In genomic region chr18:45984546-45985235, GRCh38 we compare ENCODE assay signal across 24 cellular contexts. TPM values are rescaled to one million over a fixed set of nuclear protein-coding genes. Genes with fewer than 3 reads are reported as not detected.
DNase-seq lines count a peak whose midpoint lies in the region; ATAC-seq and TF ChIP-seq lines count a peak whose summit lies in the region.
"Had no signal": no experiment of that assay in that cellular context is flagged by ENCODE, and none has a peak within 500 bp of the region (broad histone marks: within the 10 kb centered on the region; RNA-seq: fewer than 3 reads in every experiment).

No MANE protein-coding gene starts in this region.

- H3K9ac ChIP-seq in IMR-90 (ENCODE audit: low read depth, low read length) = no peak overlapping the region
- H3K9ac ChIP-seq: BLaER1 treated with 17β-estradiol and CSF1 and Interleukin-3, amounts not matched to agents 10 nM and 100 nM had no signal

- no peak overlapping the region for H3K23ac ChIP-seq in IMR-90 (ENCODE audit: low read depth, low read length)

- H3K9me3 Mint-ChIP-seq in MCF 10A (ENCODE audit: unreplicated experiment) = no peaks in the 10 kb centered on the region
- H3K9me3 Mint-ChIP-seq: CD4-positive, alpha-beta T cell; CD8-positive, alpha-beta memory T cell; GM23338; H9; HFFc6 had no signal

- H3K14ac ChIP-seq in IMR-90 (replicated peaks; ENCODE audit: low read depth, low read length) = no peak overlapping the region

- H2BK15ac ChIP-seq in IMR-90 (ENCODE audit: low read depth, low read length) = no peak overlapping the region

- TF ChIP-seq CTCF in MCF 10A (IDR thresholded peaks at IDR 0.05; ENCODE audit: unreplicated experiment) (no peak), breast epithelium (IDR thresholded peaks at IDR 0.05) (no peak), IMR-90 (conservative IDR thresholded peaks at IDR 0.05; ENCODE audit: low read depth, low read length) (no peak), neutrophil (IDR thresholded peaks at IDR 0.05) (no peak), spleen (IDR thresholded peaks at IDR 0.05 in 8 of 11, conservative IDR thresholded peaks at IDR 0.05 in 3 of 11) (no peak)

- no peak for TF ChIP-seq POLR2A in breast epithelium (IDR thresholded peaks at IDR 0.05)
- TF ChIP-seq POLR2A in IMR-90 (IDR thresholded peaks at IDR 0.05; ENCODE audit: low read depth, low read length) = no peak
- no peak for TF ChIP-seq POLR2A in spleen (IDR thresholded peaks at IDR 0.05)

- H2AK9ac ChIP-seq in IMR-90 (replicated peaks; ENCODE audit: low read depth, low read length, poor library complexity) = no peak overlapping the region

- H3K36me3 Mint-ChIP-seq in MCF 10A (ENCODE audit: insufficient read depth, unreplicated experiment) = peaks cover 39% of the 10 kb centered on the region

- no peak overlapping the region for H4K5ac ChIP-seq in IMR-90 (ENCODE audit: low read depth, low read length)

- H2BK20ac ChIP-seq in IMR-90 (ENCODE audit: low read depth, low read length) = no peak overlapping the region

- no peak overlapping the region for H2BK120ac ChIP-seq in IMR-90 (ENCODE audit: low read depth, low read length)

- DNase-seq in MCF 10A (ENCODE audit: unreplicated experiment) = no peak
- no peak for DNase-seq in breast epithelium (ENCODE audit: low spot score in 2 of 2)
- no peak for DNase-seq in IMR-90
- DNase-seq in spleen = no peak
- DNase-seq in NCI-H1092 treated with DMSO at 0.1 percent for 48 hours (lab: John Stamatoyannopoulos, UW) = no peak
- no peak for DNase-seq in NCI-H774 (lab: John Stamatoyannopoulos, UW)
- no peak for DNase-seq in globus pallidus (ENCODE audit: low spot score)
- DNase-seq: 8988T; ACHN; AML-193; BE2C; Calu3; CD4-positive, alpha-beta T cell; CD8-positive, alpha-beta memory T cell; DMS53; DMS79 treated with DMSO at 0.1 percent for 48 hours; GF-D8; H9; HFFc6 had no signal

- no peak for ATAC-seq in IMR-90 (ENCODE audit: low read depth)
- ATAC-seq: A549, GM23338 had no signal

- H3K27me3 Mint-ChIP-seq in MCF 10A (ENCODE audit: insufficient read depth, unreplicated experiment) = no peaks in the 10 kb centered on the region
- H3K27me3 Mint-ChIP-seq: CD4-positive, alpha-beta T cell had no signal

- no peak overlapping the region for H2BK5ac ChIP-seq in IMR-90 (ENCODE audit: low read depth, low read length, poor library complexity, severe bottlenecking)

- no peak overlapping the region for H3K27ac Mint-ChIP-seq in MCF 10A (ENCODE audit: low read depth, unreplicated experiment)
- H3K27ac Mint-ChIP-seq: CD4-positive, alpha-beta T cell; GM23338; H9; HFFc6 had no signal

- H3K27me3 ChIP-seq in breast epithelium = no peaks in the 10 kb centered on the region
- H3K27me3 ChIP-seq in IMR-90 (ENCODE audit: control insufficient read depth, insufficient read depth, low read length) = no peaks in the 10 kb centered on the region
- no peaks in the 10 kb centered on the region for H3K27me3 ChIP-seq in neutrophil
- H3K27me3 ChIP-seq in spleen (replicated peaks in 1 of 7) = no peaks in the 10 kb centered on the region
- H3K27me3 ChIP-seq: BE2C; BLaER1 treated with 17β-estradiol and CSF1 and Interleukin-3, amounts not matched to agents 10 nM and 100 nM had no signal

- no peak overlapping the region for H2AFZ ChIP-seq in IMR-90 (replicated peaks; ENCODE audit: low read length, poor library complexity)
- H2AFZ ChIP-seq: GM23338 had no signal

- no peak overlapping the region for H4K8ac ChIP-seq in IMR-90 (ENCODE audit: low read depth in 2 of 2, low read length in 2 of 2)

- no peak overlapping the region for H2AK5ac ChIP-seq in IMR-90 (ENCODE audit: low read depth, low read length)

- TSS peak; percentile 42 for BruUV-seq in MCF 10A (replicated peaks; lab: Mats Ljungman, UMichigan)
- BruUV-seq in IMR-90 (replicated peaks; lab: Mats Ljungman, UMichigan) = TSS peak; percentile 84

- H3K79me1 ChIP-seq in IMR-90 (ENCODE audit: low read depth in 1 of 2, low read length in 2 of 2) = no peaks in the 10 kb centered on the region

- H4K20me1 ChIP-seq in IMR-90 (ENCODE audit: insufficient read depth, low read length) = no peaks in the 10 kb centered on the region
- H4K20me1 ChIP-seq: BLaER1 treated with 17β-estradiol and CSF1 and Interleukin-3, amounts not matched to agents 10 nM and 100 nM had no signal

- in situ Hi-C loops in IMR-90 (cut with MboI; ENCODE audit: low sequenced_read_pairs) = no loop called here

- H3K9me1 ChIP-seq in IMR-90 (ENCODE audit: insufficient read depth, low read length) = 0 out of 2 replicates have a peak, but pooled peaks cover 3% of the 10 kb centered on the region

- no peak overlapping the region for H3K27ac ChIP-seq in breast epithelium
- no peak overlapping the region for H3K27ac ChIP-seq in IMR-90 (ENCODE audit: insufficient read depth, low read length)
- peak overlapping the region; percentile 81 for H3K27ac ChIP-seq in neutrophil
- peak overlapping the region in 6 of 8 donors; percentile 3 to 82 (median 72) for H3K27ac ChIP-seq in spleen
- H3K27ac ChIP-seq: A549; BLaER1 treated with 17β-estradiol and CSF1 and Interleukin-3, amounts not matched to agents 10 nM and 100 nM had no signal

- CTCF ChIA-PET in MCF 10A (lab: Yijun Ruan, JAX) = no interaction called here
- CTCF ChIA-PET in IMR-90 (lab: Yijun Ruan, JAX) = no interaction called here

- no peak overlapping the region for H3K18ac ChIP-seq in IMR-90 (ENCODE audit: low read depth, low read length)

- H3K9me3 ChIP-seq in breast epithelium (no peaks in the 10 kb centered on the region), IMR-90 (ENCODE audit: control insufficient read depth, insufficient read depth, low read length) (no peaks in the 10 kb centered on the region), neutrophil (no peaks in the 10 kb centered on the region), spleen (no peaks in the 10 kb centered on the region)
- H3K9me3 ChIP-seq: A549, BE2C had no signal

- POLR2A ChIA-PET in MCF 10A (lab: Yijun Ruan, JAX) = no interaction called here
- POLR2A ChIA-PET in IMR-90 (lab: Charles Lee; ENCODE audit: unreplicated experiment) = interaction anchor here (0.6 kb wide), 1 partner anchor 102 kb away, joined by 14 read pairs; no protein-coding TSS in a partner anchor

- no peak for TF ChIP-seq RAD21 in IMR-90 (IDR thresholded peaks at IDR 0.05; ENCODE audit: low read length)

- H3K36me3 ChIP-seq in breast epithelium (no peaks in the 10 kb centered on the region), IMR-90 (ENCODE audit: control insufficient read depth, insufficient read depth, low read length) (peaks cover 12% of the 10 kb centered on the region), neutrophil (peaks cover 28% of the 10 kb centered on the region), spleen (peaks cover 0 to 72% (median 19%) of the 10 kb centered on the region in 6 donors)
- H3K36me3 ChIP-seq: BE2C; BLaER1 treated with 17β-estradiol and CSF1 and Interleukin-3, amounts not matched to agents 10 nM and 100 nM had no signal

- H3K4me3 ChIP-seq in breast epithelium (no peak overlapping the region), IMR-90 (ENCODE audit: insufficient read depth, low read depth, low read length) (no peak overlapping the region), neutrophil (ENCODE audit: low read depth in 1 of 2, low read length in 1 of 2) (no peak overlapping the region), spleen (no peak overlapping the region)
- H3K4me3 ChIP-seq: A549; BLaER1 treated with 17β-estradiol and CSF1 and Interleukin-3, amounts not matched to agents 10 nM and 100 nM; GM23338 had no signal

- 60% methylated on average over 1 of the region's 4 CpGs; no CpG with 5 or more reads in 1 of the 2 experiments for WGBS in IMR-90 (ENCODE audit: extremely low coverage in 2 of 2, insufficient read length in 1 of 2), 2 experiments
- 63 to 90% (median 75%) methylated on average over 4 of the region's 4 CpGs for WGBS in spleen, 5 donors

- H3K4me1 ChIP-seq in breast epithelium (no peaks in the 10 kb centered on the region), IMR-90 (ENCODE audit: control insufficient read depth, insufficient read depth, low read length) (0 out of 2 replicates have a peak, but pooled peaks cover 2% of the 10 kb centered on the region), neutrophil (ENCODE audit: control insufficient read depth in 1 of 2, insufficient read depth in 1 of 2, low read depth in 1 of 2, low read length in 1 of 2) (peaks cover 75 to 81% of the 10 kb centered on the region in 2 experiments), spleen (peaks cover 0 to 42% (median 0%) of the 10 kb centered on the region in 6 donors)
- H3K4me1 ChIP-seq: A549, BE2C had no signal

- H4K91ac ChIP-seq in IMR-90 (ENCODE audit: insufficient read depth, low read depth, low read length) = no peak overlapping the region

- H3K4me1 Mint-ChIP-seq in MCF 10A (ENCODE audit: insufficient read depth, unreplicated experiment) = no peaks in the 10 kb centered on the region
- H3K4me1 Mint-ChIP-seq: CD8-positive, alpha-beta memory T cell had no signal

- intact Hi-C loops in MCF 10A (cut with micrococcal nuclease) (no loop called here), breast epithelium (cut with DNase I; ENCODE audit: low total_unique reads) (no loop called here), IMR-90 (cut with micrococcal nuclease) (no loop called here), spleen (cut with DNase I; ENCODE audit: low total_unique reads) (no loop called here)

- H3K4me3 Mint-ChIP-seq in MCF 10A (ENCODE audit: unreplicated experiment) = no peak overlapping the region
- H3K4me3 Mint-ChIP-seq: CD14-positive monocyte; CD4-positive, alpha-beta T cell; CD8-positive, alpha-beta memory T cell; GM23338; H9; HFFc6 had no signal

- dilution Hi-C loops in IMR-90 (cut with HindIII; ENCODE audit: low sequenced_read_pairs, unreplicated experiment) = no loop called here

- H3K4me2 ChIP-seq in IMR-90 (ENCODE audit: low read depth, low read length) = no peak overlapping the region
- H3K4me2 ChIP-seq: A549, GM23338 had no signal

- H3K4ac ChIP-seq in IMR-90 (ENCODE audit: low read depth, low read length) = no peak overlapping the region

- H3K56ac ChIP-seq in IMR-90 (ENCODE audit: extremely low read depth, insufficient read depth, low read length) = no peak overlapping the region

TF ChIP-seq in IMR-90, 13 proteins besides CTCF, POLR2A, EP300 and RAD21 (continues in another document):
- TF ChIP-seq BHLHE40 (IDR thresholded peaks at IDR 0.05; ENCODE audit: low read depth, low read length) (no peak), NFE2L2 (IDR thresholded peaks at IDR 0.05; ENCODE audit: low read depth, low read length) (no peak), MAZ (IDR thresholded peaks at IDR 0.05; ENCODE audit: borderline replicate concordance, low read depth, low read length) (no peak), CHD1 (IDR thresholded peaks at IDR 0.05; ENCODE audit: low read depth, low read length) (no peak)

RNA-seq across cellular contexts. Expression of gene EPG5, which starts 17.6 kb away (rescaled TPM):
- total RNA-seq in MCF 10A (2022) = 19.4 and 25.7 TPM in 2 replicates
- 10 to 100 TPM; 38.7 to 64.5 (median 48.8) TPM for total RNA-seq in breast epithelium
- total RNA-seq in IMR-90 (2012; rRNA removed) = 104 and 114 TPM in 2 replicates
- 35.1 and 37.3 TPM in 2 replicates for polyA plus RNA-seq in IMR-90 (2012; rRNA removed)
- 15.1 and 15.2 TPM in 2 replicates for polyA plus RNA-seq in IMR-90 (2012; cell fraction: cytosol; rRNA removed)
- 48.7 and 107 TPM in 2 replicates for polyA plus RNA-seq in IMR-90 (2012; cell fraction: nucleus; rRNA removed; ENCODE audit: low replicate concordance)
- 10 to 100 TPM; 38.3 to 67.9 (median 49.0) TPM for total RNA-seq in spleen
- polyA plus RNA-seq in spleen = 1 to 10 TPM; 4.6 to 6.5 (median 5.7) TPM

Comparison
In these comparisons a context has a peak if more than half of its experiments do, and no peak if none do; other contexts are left out.
1. H3K27ac ChIP-seq: peak in neutrophil (single experiment) and spleen (6 of 8); none in breast epithelium (0 of 2) and IMR-90 (single experiment).